In genomic region chr21:45334134-45334533, GRCh38 we compare ENCODE assay signal across 29 cellular contexts. TPM values are rescaled to one million over a fixed set of nuclear protein-coding genes. Genes with fewer than 3 reads are reported as not detected.
DNase-seq lines count a peak whose midpoint lies in the region; ATAC-seq, FAIRE-seq and TF ChIP-seq lines count a peak whose summit lies in the region.
"Had no signal": no experiment of that assay in that cellular context is flagged by ENCODE, and none has a peak within 500 bp of the region (broad histone marks: within the 10 kb centered on the region; RNA-seq: fewer than 3 reads in every experiment).

No MANE protein-coding gene starts in this region.

- no peak for TF ChIP-seq RAD21 in liver (IDR thresholded peaks at IDR 0.05)

- H3K27me3 Mint-ChIP-seq in MCF 10A (ENCODE audit: insufficient read depth, unreplicated experiment) (no peaks in the 10 kb centered on the region), astrocyte (ENCODE audit: low read depth, unreplicated experiment) (peaks cover 6% of the 10 kb centered on the region)

- H3K4me3 Mint-ChIP-seq in MCF 10A (ENCODE audit: unreplicated experiment) = no peak overlapping the region
- no peak overlapping the region for H3K4me3 Mint-ChIP-seq in astrocyte (ENCODE audit: unreplicated experiment)
- H3K4me3 Mint-ChIP-seq: B cell; central memory CD8-positive, alpha-beta T cell; stimulated activated effector memory CD8-positive, alpha-beta T cell treated with anti-CD3 and anti-CD28 coated beads, Interleukin-12 subunit alpha, Interleukin-12 subunit beta, amount 100 ng/mL, for 72 hours; T-helper 1 cell treated with Interleukin-12 subunit alpha and Interleukin-12 subunit beta and Interleukin-4 antibody, amounts not matched to agents 30 μg/mL and 1 μg/mL, for 36 hours had no signal

- WGBS in liver = 89% methylated on average over 8 of the region's 8 CpGs

- no peak for DNase-seq in MCF 10A (ENCODE audit: unreplicated experiment)
- no peak for DNase-seq in breast epithelium (ENCODE audit: low spot score in 2 of 2)
- DNase-seq in astrocyte (ENCODE audit: low read depth) = no peak
- DNase-seq in sciatic nerve (ENCODE audit: low spot score) = peak; percentile 46
- DNase-seq in cerebellar cortex (ENCODE audit: low spot score) = no peak
- no peak for DNase-seq in 8988T
- DNase-seq: activated CD4-positive, alpha-beta T cell treated with anti-CD3 and anti-CD28 coated beads for 48 hours; activated naive CD4-positive, alpha-beta T cell; activated T-cell treated with anti-CD3 and anti-CD28 coated beads, Interleukin-2, amount 50 U/mL, for 48 hours; amygdala; DMS79; Kasumi-1; NCI-H1694 treated with DMSO at 0.1 percent for 48 hours; NCI-H2171 treated with DMSO at 0.1 percent for 48 hours; NCI-H526; stimulated activated CD4-positive, alpha-beta T cell treated with anti-CD3 and anti-CD28 coated beads, Interleukin-2, amount 100 ng/mL, for 24 hours had no signal

- H3K9me3 ChIP-seq in breast epithelium (no peaks in the 10 kb centered on the region), astrocyte (ENCODE audit: insufficient read depth, low read depth, low read length) (no peaks in the 10 kb centered on the region), liver (ENCODE audit: control insufficient read depth in 4 of 4, low read length in 3 of 4) (no peaks in the 10 kb centered on the region)
- H3K9me3 ChIP-seq: Peyer's patch had no signal

- no peak for FAIRE-seq in astrocyte (lab: Jason Lieb, UNC)
- FAIRE-seq: A204.1, urothelium cell line had no signal

- TF ChIP-seq CTCF in MCF 10A (IDR thresholded peaks at IDR 0.05; ENCODE audit: unreplicated experiment) (no peak), breast epithelium (IDR thresholded peaks at IDR 0.05) (no peak), astrocyte (IDR thresholded peaks at IDR 0.05; ENCODE audit: insufficient read depth, low read depth, low read length) (no peak), liver (IDR thresholded peaks at IDR 0.05; ENCODE audit: low read depth, low read length, missing input control) (no peak)

- no peaks in the 10 kb centered on the region for H3K4me1 ChIP-seq in breast epithelium
- peaks cover 24% of the 10 kb centered on the region for H3K4me1 ChIP-seq in astrocyte (ENCODE audit: insufficient read depth, low read length)
- peaks cover 8 to 17% (median 14%) of the 10 kb centered on the region in 4 donors for H3K4me1 ChIP-seq in liver (ENCODE audit: control insufficient read depth in 4 of 4, insufficient read depth in 4 of 4, low read length in 3 of 4)

- H2AFZ ChIP-seq in astrocyte (ENCODE audit: low read depth, low read length) = no peak overlapping the region

- H3K27ac Mint-ChIP-seq in MCF 10A (ENCODE audit: low read depth, unreplicated experiment) (peak overlapping the region; percentile 4), astrocyte (ENCODE audit: unreplicated experiment) (peak overlapping the region; percentile 94)
- H3K27ac Mint-ChIP-seq: B cell; stimulated activated effector memory CD8-positive, alpha-beta T cell treated with anti-CD3 and anti-CD28 coated beads, Interleukin-12 subunit alpha, Interleukin-12 subunit beta, amount 100 ng/mL, for 72 hours; T-helper 1 cell treated with Interleukin-12 subunit alpha and Interleukin-12 subunit beta and Interleukin-4 antibody, amounts not matched to agents 30 μg/mL and 1 μg/mL, for 36 hours had no signal

- H3K4me1 Mint-ChIP-seq in MCF 10A (ENCODE audit: insufficient read depth, unreplicated experiment) (peaks cover 19% of the 10 kb centered on the region), astrocyte (ENCODE audit: low read depth, unreplicated experiment) (peaks cover 32% of the 10 kb centered on the region)
- H3K4me1 Mint-ChIP-seq: B cell; central memory CD8-positive, alpha-beta T cell; stimulated activated effector memory CD8-positive, alpha-beta T cell treated with anti-CD3 and anti-CD28 coated beads, Interleukin-12 subunit alpha, Interleukin-12 subunit beta, amount 100 ng/mL, for 72 hours had no signal

- CTCF ChIA-PET in MCF 10A (lab: Yijun Ruan, JAX) = interaction anchor here (0.5 to 0.8 kb wide), 2 partner anchors 11 to 67 kb away, joined by 3 read pairs; no protein-coding TSS in a partner anchor

- H3K27me3 ChIP-seq in breast epithelium = no peaks in the 10 kb centered on the region
- H3K27me3 ChIP-seq in astrocyte (ENCODE audit: insufficient read depth, low read length) = no peaks in the 10 kb centered on the region
- H3K27me3 ChIP-seq in liver (ENCODE audit: control insufficient read depth in 4 of 4, insufficient read depth in 4 of 4, low read length in 3 of 4) = no peaks in the 10 kb centered on the region
- H3K27me3 ChIP-seq: Peyer's patch had no signal

- H3K4me2 ChIP-seq in astrocyte (ENCODE audit: low read length) = no peak overlapping the region

- no peaks in the 10 kb centered on the region for H4K20me1 ChIP-seq in astrocyte (ENCODE audit: insufficient read depth, low read length)

- no peaks in the 10 kb centered on the region for H3K79me2 ChIP-seq in astrocyte (ENCODE audit: insufficient read depth, low read length)

- no peaks in the 10 kb centered on the region for H3K36me3 Mint-ChIP-seq in MCF 10A (ENCODE audit: insufficient read depth, unreplicated experiment)
- H3K36me3 Mint-ChIP-seq in astrocyte (ENCODE audit: low read depth, unreplicated experiment) = peaks cover 1% of the 10 kb centered on the region
- H3K36me3 Mint-ChIP-seq: stimulated activated effector memory CD8-positive, alpha-beta T cell treated with anti-CD3 and anti-CD28 coated beads, Interleukin-12 subunit alpha, Interleukin-12 subunit beta, amount 100 ng/mL, for 72 hours had no signal

- BruUV-seq in MCF 10A (replicated peaks; lab: Mats Ljungman, UMichigan) = no TSS peak

- H3K9ac ChIP-seq in astrocyte (ENCODE audit: low read length) (peak overlapping the region; percentile 26), liver (ENCODE audit: low read depth in 1 of 2, low read length in 2 of 2) (no peak overlapping the region)

- POLR2A ChIA-PET in MCF 10A (lab: Yijun Ruan, JAX) = interaction anchor here (0.7 kb wide), 1 partner anchor 16 kb away, joined by 3 read pairs; no protein-coding TSS in a partner anchor

- H3K27ac ChIP-seq in breast epithelium = no peak overlapping the region
- no peak overlapping the region for H3K27ac ChIP-seq in astrocyte (ENCODE audit: low read depth, low read length)
- H3K27ac ChIP-seq in liver (ENCODE audit: low read depth in 1 of 2, low read length in 2 of 2) = no peak overlapping the region
- H3K27ac ChIP-seq: dorsolateral prefrontal cortex, epithelial cell of prostate, Peyer's patch, skin epidermis had no signal

- H3K4me3 ChIP-seq in breast epithelium (no peak overlapping the region), astrocyte (ENCODE audit: insufficient read depth, low read depth, low read length) (no peak overlapping the region), liver (ENCODE audit: low read depth in 1 of 3, low read length in 3 of 3) (no peak overlapping the region)
- H3K4me3 ChIP-seq: dorsolateral prefrontal cortex, Peyer's patch, skin epidermis had no signal

- TF ChIP-seq POLR2A in breast epithelium (IDR thresholded peaks at IDR 0.05) = no peak

- H3K9me3 Mint-ChIP-seq in MCF 10A (ENCODE audit: unreplicated experiment) (no peaks in the 10 kb centered on the region), astrocyte (ENCODE audit: unreplicated experiment) (peaks cover 2% of the 10 kb centered on the region)
- H3K9me3 Mint-ChIP-seq: central memory CD8-positive, alpha-beta T cell; stimulated activated effector memory CD8-positive, alpha-beta T cell treated with anti-CD3 and anti-CD28 coated beads, Interleukin-12 subunit alpha, Interleukin-12 subunit beta, amount 100 ng/mL, for 72 hours; T-helper 1 cell treated with Interleukin-12 subunit alpha and Interleukin-12 subunit beta and Interleukin-4 antibody, amounts not matched to agents 30 μg/mL and 1 μg/mL, for 36 hours had no signal

- ATAC-seq in sciatic nerve = no peak
- no peak for ATAC-seq in GM18858 (IDR thresholded peaks at IDR 0.05; ENCODE audit: unreplicated experiment)
- ATAC-seq: left lobe of liver; stimulated activated effector memory CD8-positive, alpha-beta T cell treated with anti-CD3 and anti-CD28 coated beads, Interleukin-12 subunit alpha, Interleukin-12 subunit beta, amount 100 ng/mL, for 72 hours had no signal

- intact Hi-C loops in MCF 10A (cut with micrococcal nuclease) (no loop called here), breast epithelium (cut with DNase I; ENCODE audit: low total_unique reads) (loop anchor here (5.0 kb wide), 1 partner anchor 1327 kb away; no protein-coding TSS in a partner anchor), sciatic nerve (cut with DNase I) (loop anchor here (5.0 kb wide), 1 partner anchor 597 kb away; no protein-coding TSS in a partner anchor)

- H3K36me3 ChIP-seq in breast epithelium (no peaks in the 10 kb centered on the region), astrocyte (ENCODE audit: insufficient read depth, low read length) (no peaks in the 10 kb centered on the region), liver (ENCODE audit: control insufficient read depth in 4 of 4, insufficient read depth in 3 of 4, low read depth in 1 of 4, low read length in 3 of 4) (no peaks in the 10 kb centered on the region)
- H3K36me3 ChIP-seq: Peyer's patch had no signal

TF ChIP-seq in liver, 16 proteins besides CTCF, POLR2A, EP300 and RAD21:
- TF ChIP-seq, protein P1, sequence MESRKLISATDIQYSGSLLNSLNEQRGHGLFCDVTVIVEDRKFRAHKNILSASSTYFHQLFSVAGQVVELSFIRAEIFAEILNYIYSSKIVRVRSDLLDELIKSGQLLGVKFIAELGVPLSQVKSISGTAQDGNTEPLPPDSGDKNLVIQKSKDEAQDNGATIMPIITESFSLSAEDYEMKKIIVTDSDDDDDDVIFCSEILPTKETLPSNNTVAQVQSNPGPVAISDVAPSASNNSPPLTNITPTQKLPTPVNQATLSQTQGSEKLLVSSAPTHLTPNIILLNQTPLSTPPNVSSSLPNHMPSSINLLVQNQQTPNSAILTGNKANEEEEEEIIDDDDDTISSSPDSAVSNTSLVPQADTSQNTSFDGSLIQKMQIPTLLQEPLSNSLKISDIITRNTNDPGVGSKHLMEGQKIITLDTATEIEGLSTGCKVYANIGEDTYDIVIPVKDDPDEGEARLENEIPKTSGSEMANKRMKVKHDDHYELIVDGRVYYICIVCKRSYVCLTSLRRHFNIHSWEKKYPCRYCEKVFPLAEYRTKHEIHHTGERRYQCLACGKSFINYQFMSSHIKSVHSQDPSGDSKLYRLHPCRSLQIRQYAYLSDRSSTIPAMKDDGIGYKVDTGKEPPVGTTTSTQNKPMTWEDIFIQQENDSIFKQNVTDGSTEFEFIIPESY (IDR thresholded peaks at IDR 0.05) = no peak
- peak; percentile 66 for TF ChIP-seq NR2F2 (IDR thresholded peaks at IDR 0.05)

RNA-seq across cellular contexts. Expression of gene POFUT2, which starts 46.4 kb away (rescaled TPM):
- total RNA-seq in MCF 10A (2022) (25.2 and 31.3 TPM in 2 replicates), breast epithelium (10 to 100 TPM; 20.0 to 22.9 (median 22.1) TPM), astrocyte (109 and 119 TPM in 2 replicates), liver (10 to 100 TPM in 1 of 2 donors, 1 to 10 TPM in 1; 7.4 to 15.6 TPM), sciatic nerve (44.2 TPM)
- 1 to 10 TPM; 3.3 to 8.4 TPM for polyA plus RNA-seq in liver
